Comparison of ENCODE assay signal across 1 cellular context in the genomic region with DNA sequence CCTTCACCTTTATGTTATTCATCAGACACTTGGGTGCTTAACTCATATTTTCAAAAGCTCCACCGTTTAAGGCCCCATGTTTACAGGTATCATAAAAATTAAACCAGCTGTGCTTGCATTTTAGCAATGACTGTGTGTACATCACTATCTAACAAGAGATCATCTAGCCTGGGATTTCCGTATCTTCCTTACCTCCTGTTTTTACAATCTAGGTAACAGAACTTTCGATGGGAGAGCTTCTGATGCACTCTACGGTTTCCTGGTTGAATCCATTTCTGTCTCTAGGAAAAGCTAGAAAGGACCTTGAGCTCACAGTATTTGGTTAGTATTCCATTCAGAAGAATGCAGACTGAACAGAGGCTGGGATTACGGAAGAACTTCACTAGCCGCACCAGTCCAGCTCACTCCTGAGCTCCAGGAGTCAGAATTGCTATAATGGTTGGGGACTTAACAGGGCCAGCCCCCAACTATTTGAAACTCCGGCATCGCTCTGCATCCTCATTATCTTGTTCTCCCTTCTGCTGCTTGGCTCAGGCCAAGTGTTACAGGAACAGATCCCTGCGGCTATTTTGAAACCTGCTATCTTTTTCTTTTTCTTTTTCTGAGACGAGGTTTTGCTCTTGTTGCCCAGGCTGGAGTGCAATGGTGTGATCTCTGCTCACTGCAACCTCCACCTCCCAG.
TF ChIP-seq lines count a peak whose summit lies in the region.

No MANE protein-coding gene starts in this region.

TF ChIP-seq in HepG2, 621 proteins besides CTCF, POLR2A, EP300 and RAD21 (continued from another document):
- TF ChIP-seq CBX2 (IDR thresholded peaks at IDR 0.05; ENCODE audit: low read depth, low read length) (no peak), CBX2 (CRISPR knock-in tag; IDR thresholded peaks at IDR 0.05; ENCODE audit: low read depth) (no peak), ZSCAN25 (CRISPR knock-in tag; IDR thresholded peaks at IDR 0.05) (no peak), ZNF549 (CRISPR knock-in tag; IDR thresholded peaks at IDR 0.05) (no peak), SNAPC2 (CRISPR knock-in tag; IDR thresholded peaks at IDR 0.05) (no peak), BORCS8-MEF2B (CRISPR knock-in tag; IDR thresholded peaks at IDR 0.05) (no peak), JUND (CRISPR knock-in tag; IDR thresholded peaks at IDR 0.05) (no peak), POLR2G (IDR thresholded peaks at IDR 0.05; ENCODE audit: low read depth, low read length) (0 out of 2 replicates have a peak, but pooled peaks have one; percentile 23), SP4 (CRISPR knock-in tag; IDR thresholded peaks at IDR 0.05) (no peak), RFXAP (CRISPR knock-in tag; IDR thresholded peaks at IDR 0.05; ENCODE audit: borderline replicate concordance) (no peak), ZNF24 (IDR thresholded peaks at IDR 0.05) (no peak), SYNCRIP (IDR thresholded peaks at IDR 0.05; ENCODE audit: insufficient read depth, low read depth, low read length) (no peak), MATR3 (CRISPR knock-in tag; IDR thresholded peaks at IDR 0.05) (no peak), ZNF501 (CRISPR knock-in tag; IDR thresholded peaks at IDR 0.05) (0 out of 2 replicates have a peak, but pooled peaks have one; percentile 32)
- TF ChIP-seq, protein P1, sequence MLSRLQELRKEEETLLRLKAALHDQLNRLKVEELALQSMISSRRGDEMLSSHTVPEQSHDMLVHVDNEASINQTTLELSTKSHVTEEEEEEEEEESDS (CRISPR knock-in tag; IDR thresholded peaks at IDR 0.05; ENCODE audit: borderline replicate concordance) = no peak
- TF ChIP-seq, protein P2, sequence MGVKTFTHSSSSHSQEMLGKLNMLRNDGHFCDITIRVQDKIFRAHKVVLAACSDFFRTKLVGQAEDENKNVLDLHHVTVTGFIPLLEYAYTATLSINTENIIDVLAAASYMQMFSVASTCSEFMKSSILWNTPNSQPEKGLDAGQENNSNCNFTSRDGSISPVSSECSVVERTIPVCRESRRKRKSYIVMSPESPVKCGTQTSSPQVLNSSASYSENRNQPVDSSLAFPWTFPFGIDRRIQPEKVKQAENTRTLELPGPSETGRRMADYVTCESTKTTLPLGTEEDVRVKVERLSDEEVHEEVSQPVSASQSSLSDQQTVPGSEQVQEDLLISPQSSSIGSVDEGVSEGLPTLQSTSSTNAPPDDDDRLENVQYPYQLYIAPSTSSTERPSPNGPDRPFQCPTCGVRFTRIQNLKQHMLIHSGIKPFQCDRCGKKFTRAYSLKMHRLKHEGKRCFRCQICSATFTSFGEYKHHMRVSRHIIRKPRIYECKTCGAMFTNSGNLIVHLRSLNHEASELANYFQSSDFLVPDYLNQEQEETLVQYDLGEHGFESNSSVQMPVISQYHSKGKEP (CRISPR knock-in tag; IDR thresholded peaks at IDR 0.05) = no peak
- TF ChIP-seq, protein P3, sequence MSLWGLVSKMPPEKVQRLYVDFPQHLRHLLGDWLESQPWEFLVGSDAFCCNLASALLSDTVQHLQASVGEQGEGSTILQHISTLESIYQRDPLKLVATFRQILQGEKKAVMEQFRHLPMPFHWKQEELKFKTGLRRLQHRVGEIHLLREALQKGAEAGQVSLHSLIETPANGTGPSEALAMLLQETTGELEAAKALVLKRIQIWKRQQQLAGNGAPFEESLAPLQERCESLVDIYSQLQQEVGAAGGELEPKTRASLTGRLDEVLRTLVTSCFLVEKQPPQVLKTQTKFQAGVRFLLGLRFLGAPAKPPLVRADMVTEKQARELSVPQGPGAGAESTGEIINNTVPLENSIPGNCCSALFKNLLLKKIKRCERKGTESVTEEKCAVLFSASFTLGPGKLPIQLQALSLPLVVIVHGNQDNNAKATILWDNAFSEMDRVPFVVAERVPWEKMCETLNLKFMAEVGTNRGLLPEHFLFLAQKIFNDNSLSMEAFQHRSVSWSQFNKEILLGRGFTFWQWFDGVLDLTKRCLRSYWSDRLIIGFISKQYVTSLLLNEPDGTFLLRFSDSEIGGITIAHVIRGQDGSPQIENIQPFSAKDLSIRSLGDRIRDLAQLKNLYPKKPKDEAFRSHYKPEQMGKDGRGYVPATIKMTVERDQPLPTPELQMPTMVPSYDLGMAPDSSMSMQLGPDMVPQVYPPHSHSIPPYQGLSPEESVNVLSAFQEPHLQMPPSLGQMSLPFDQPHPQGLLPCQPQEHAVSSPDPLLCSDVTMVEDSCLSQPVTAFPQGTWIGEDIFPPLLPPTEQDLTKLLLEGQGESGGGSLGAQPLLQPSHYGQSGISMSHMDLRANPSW (CRISPR knock-in tag; IDR thresholded peaks at IDR 0.05; ENCODE audit: borderline replicate concordance) = no peak
- TF ChIP-seq, protein P4, sequence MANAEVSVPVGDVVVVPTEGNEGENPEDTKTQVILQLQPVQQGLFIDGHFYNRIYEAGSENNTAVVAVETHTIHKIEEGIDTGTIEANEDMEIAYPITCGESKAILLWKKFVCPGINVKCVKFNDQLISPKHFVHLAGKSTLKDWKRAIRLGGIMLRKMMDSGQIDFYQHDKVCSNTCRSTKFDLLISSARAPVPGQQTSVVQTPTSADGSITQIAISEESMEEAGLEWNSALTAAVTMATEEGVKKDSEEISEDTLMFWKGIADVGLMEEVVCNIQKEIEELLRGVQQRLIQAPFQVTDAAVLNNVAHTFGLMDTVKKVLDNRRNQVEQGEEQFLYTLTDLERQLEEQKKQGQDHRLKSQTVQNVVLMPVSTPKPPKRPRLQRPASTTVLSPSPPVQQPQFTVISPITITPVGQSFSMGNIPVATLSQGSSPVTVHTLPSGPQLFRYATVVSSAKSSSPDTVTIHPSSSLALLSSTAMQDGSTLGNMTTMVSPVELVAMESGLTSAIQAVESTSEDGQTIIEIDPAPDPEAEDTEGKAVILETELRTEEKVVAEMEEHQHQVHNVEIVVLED (CRISPR knock-in tag; IDR thresholded peaks at IDR 0.05; ENCODE audit: borderline replicate concordance) = no peak
- TF ChIP-seq, protein P5, sequence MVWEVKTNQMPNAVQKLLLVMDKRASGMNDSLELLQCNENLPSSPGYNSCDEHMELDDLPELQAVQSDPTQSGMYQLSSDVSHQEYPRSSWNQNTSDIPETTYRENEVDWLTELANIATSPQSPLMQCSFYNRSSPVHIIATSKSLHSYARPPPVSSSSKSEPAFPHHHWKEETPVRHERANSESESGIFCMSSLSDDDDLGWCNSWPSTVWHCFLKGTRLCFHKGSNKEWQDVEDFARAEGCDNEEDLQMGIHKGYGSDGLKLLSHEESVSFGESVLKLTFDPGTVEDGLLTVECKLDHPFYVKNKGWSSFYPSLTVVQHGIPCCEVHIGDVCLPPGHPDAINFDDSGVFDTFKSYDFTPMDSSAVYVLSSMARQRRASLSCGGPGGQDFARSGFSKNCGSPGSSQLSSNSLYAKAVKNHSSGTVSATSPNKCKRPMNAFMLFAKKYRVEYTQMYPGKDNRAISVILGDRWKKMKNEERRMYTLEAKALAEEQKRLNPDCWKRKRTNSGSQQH (CRISPR knock-in tag; IDR thresholded peaks at IDR 0.05; ENCODE audit: low read depth) = no peak
- TF ChIP-seq, protein P6, sequence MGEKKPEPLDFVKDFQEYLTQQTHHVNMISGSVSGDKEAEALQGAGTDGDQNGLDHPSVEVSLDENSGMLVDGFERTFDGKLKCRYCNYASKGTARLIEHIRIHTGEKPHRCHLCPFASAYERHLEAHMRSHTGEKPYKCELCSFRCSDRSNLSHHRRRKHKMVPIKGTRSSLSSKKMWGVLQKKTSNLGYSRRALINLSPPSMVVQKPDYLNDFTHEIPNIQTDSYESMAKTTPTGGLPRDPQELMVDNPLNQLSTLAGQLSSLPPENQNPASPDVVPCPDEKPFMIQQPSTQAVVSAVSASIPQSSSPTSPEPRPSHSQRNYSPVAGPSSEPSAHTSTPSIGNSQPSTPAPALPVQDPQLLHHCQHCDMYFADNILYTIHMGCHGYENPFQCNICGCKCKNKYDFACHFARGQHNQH (CRISPR knock-in tag; IDR thresholded peaks at IDR 0.05) = no peak
